8 cellular contexts compared by ENCODE assay signal in genomic region chr17:43024407-43025289, GRCh38. TPM values are rescaled to one million over a fixed set of nuclear protein-coding genes. Genes with fewer than 3 reads are reported as not detected.
A peak's percentile ranks its signal among the peaks of the same experiment; 100 is the strongest.
DNase-seq lines count a peak whose midpoint lies in the region; ATAC-seq and TF ChIP-seq lines count a peak whose summit lies in the region.

TSS of gene RND2 (plus strand) at chr17:43025231. CDS start at chr17:43025348, 117 bp downstream.

- intact Hi-C loops in activated CD4-positive, alpha-beta T cell treated with anti-CD3 and anti-CD28 coated beads, Interleukin-2, amount 10 ng/mL, durations not matched to agents 24 days and 14 days (cut with micrococcal nuclease), result loop anchor here (1.0 to 10.0 kb wide), 4 partner anchors 100 to 290 kb away; partner anchors contain the start of genes BRCA1, NBR1 and TMEM106A
- intact Hi-C loops in colonic mucosa (cut with DNase I), result loop anchor here (10.0 kb wide), 2 partner anchors 290 to 320 kb away; no protein-coding TSS in a partner anchor

- no peaks in the 10 kb centered on the region for H3K36me3 ChIP-seq in colonic mucosa

- DNase-seq in Caki2 (ENCODE audit: low read depth) (peak; percentile 97), NCI-H524 (lab: John Stamatoyannopoulos, UW) (peak; percentile 98), colonic mucosa (peak; percentile 82), kidney glomerular epithelial cell (lab: John Stamatoyannopoulos, UW) (peak; percentile 96)
- DNase-seq in activated CD4-positive, alpha-beta T cell treated with anti-CD3 and anti-CD28 coated beads, Interleukin-2, amount 10 ng/mL, durations not matched to agents 24 days and 14 days, result peak; percentile 93
- peak; percentile 50 to 68 for DNase-seq in stimulated activated CD4-positive, alpha-beta T cell treated with anti-CD3 and anti-CD28 coated beads, Interleukin-15, amount 100 ng/mL, for 1 hour (ENCODE audit: low read depth in 1 of 2, low spot score in 1 of 2)

- no peak within 1 kb of the TSS for H3K27ac ChIP-seq in colonic mucosa

- in situ Hi-C loops in Caki2 (cut with HindIII; ENCODE audit: low pct_unique_long_range_greater_than_20kb, low sequenced_read_pairs), result no loop called here

- H3K4me3 ChIP-seq in colonic mucosa, result peak within 1 kb of the TSS; percentile 49

- peaks cover 19% of the 10 kb centered on the region for H3K4me1 Mint-ChIP-seq in activated CD4-positive, alpha-beta T cell treated with anti-CD3 and anti-CD28 coated beads, Interleukin-2, amount 10 ng/mL, durations not matched to agents 24 days and 14 days

- H3K27me3 ChIP-seq in colonic mucosa, result no peaks in the 10 kb centered on the region

- H3K9me3 Mint-ChIP-seq in activated CD4-positive, alpha-beta T cell treated with anti-CD3 and anti-CD28 coated beads, Interleukin-2, amount 10 ng/mL, durations not matched to agents 24 days and 14 days, result no peaks in the 10 kb centered on the region

- H3K9me3 ChIP-seq in colonic mucosa, result no peaks in the 10 kb centered on the region

- ATAC-seq in HG03135 (IDR thresholded peaks at IDR 0.05; ENCODE audit: unreplicated experiment), result peak; percentile 47
- ATAC-seq in HG02970 (IDR thresholded peaks at IDR 0.05; ENCODE audit: low FRiP score, unreplicated experiment), result no peak

- TF ChIP-seq CTCF in colonic mucosa (IDR thresholded peaks at IDR 0.05), result peak; percentile 50

- peak within 1 kb of the TSS; percentile 75 to 89 for H3K9ac ChIP-seq in colonic mucosa (ENCODE audit: low read depth in 2 of 2, low read length in 2 of 2)

- H3K27ac Mint-ChIP-seq in activated CD4-positive, alpha-beta T cell treated with anti-CD3 and anti-CD28 coated beads, Interleukin-2, amount 10 ng/mL, durations not matched to agents 24 days and 14 days, result peak within 1 kb of the TSS; percentile 83

- H3K4me1 ChIP-seq in colonic mucosa, result no peaks in the 10 kb centered on the region

- H3K36me3 Mint-ChIP-seq in activated CD4-positive, alpha-beta T cell treated with anti-CD3 and anti-CD28 coated beads, Interleukin-2, amount 10 ng/mL, durations not matched to agents 24 days and 14 days (ENCODE audit: low read depth), result no peaks in the 10 kb centered on the region

- peak within 1 kb of the TSS; percentile 89 for H3K4me3 Mint-ChIP-seq in activated CD4-positive, alpha-beta T cell treated with anti-CD3 and anti-CD28 coated beads, Interleukin-2, amount 10 ng/mL, durations not matched to agents 24 days and 14 days

- H3K27me3 Mint-ChIP-seq in activated CD4-positive, alpha-beta T cell treated with anti-CD3 and anti-CD28 coated beads, Interleukin-2, amount 10 ng/mL, durations not matched to agents 24 days and 14 days, result peaks cover 15% of the 10 kb centered on the region

RNA-seq across cellular contexts. Expression of gene RND2, which starts in this region (rescaled TPM):
- total RNA-seq in Caki2 (2014; rRNA removed; shearing (Covaris generic); ENCODE audit: low replicate concordance), result 1.2 TPM in 1 of 2 replicates, not detected in the other
- total RNA-seq in activated CD4-positive, alpha-beta T cell treated with anti-CD3 and anti-CD28 coated beads, Interleukin-2, amount 10 ng/mL, durations not matched to agents 24 days and 14 days, result 0.07 TPM in 2 replicates
- under 1 TPM; 0.30 to 0.56 TPM for total RNA-seq in colonic mucosa

Comparison
In these comparisons a context has a peak if more than half of its experiments do, and no peak if none do; other contexts are left out.
1. Peak in DNase-seq in activated CD4-positive, alpha-beta T cell treated with anti-CD3 and anti-CD28 coated beads, Interleukin-2, amount 10 ng/mL, durations not matched to agents 24 days and 14 days; RNA of the gene not detected or under 1 TPM.
2. Peak in DNase-seq, H3K4me3 ChIP-seq and H3K9ac ChIP-seq in colonic mucosa; RNA of the gene not detected or under 1 TPM.